In genomic region chr9:16869140-16869903, GRCh38 we compare ENCODE assay signal across 10 cellular contexts. TPM values are rescaled to one million over a fixed set of nuclear protein-coding genes. Genes with fewer than 3 reads are reported as not detected.
DNase-seq lines count a peak whose midpoint lies in the region; ATAC-seq and TF ChIP-seq lines count a peak whose summit lies in the region.
"Had no signal": no experiment of that assay in that cellular context is flagged by ENCODE, and none has a peak within 500 bp of the region (broad histone marks: within the 10 kb centered on the region; RNA-seq: fewer than 3 reads in every experiment).

No MANE protein-coding gene starts in this region.

- peaks cover 52% of the 10 kb centered on the region for H3K79me2 ChIP-seq in GM23248 (ENCODE audit: insufficient read depth)

- peaks cover 63% of the 10 kb centered on the region for H3K4me1 ChIP-seq in GM23248 (ENCODE audit: insufficient read depth)
- peaks cover 0 to 22% of the 10 kb centered on the region in 2 donors for H3K4me1 ChIP-seq in right atrium auricular region
- H3K4me1 ChIP-seq in psoas muscle = peaks cover 12% of the 10 kb centered on the region

- H3K36me3 ChIP-seq in GM23248 (ENCODE audit: low read depth) = no peaks in the 10 kb centered on the region
- H3K36me3 ChIP-seq in right atrium auricular region = no peaks in the 10 kb centered on the region
- H3K36me3 ChIP-seq in psoas muscle (ENCODE audit: insufficient read depth in 1 of 2, low read depth in 1 of 2) = no peaks in the 10 kb centered on the region

- H3K27ac ChIP-seq in GM23248 = no peak overlapping the region; the same call in 1 of the 2 replicates
- peak overlapping the region; percentile 71 to 86 for H3K27ac ChIP-seq in right atrium auricular region
- peak overlapping the region; percentile 82 for H3K27ac ChIP-seq in psoas muscle

- peaks cover 64% of the 10 kb centered on the region for H3F3A ChIP-seq in GM23248 (ENCODE audit: insufficient read depth)

- intact Hi-C loops in psoas muscle (cut with DNase I) = loop anchor here in 1 of 2 donors (5.0 kb wide), 2 partner anchors 142 to 282 kb away; no protein-coding TSS in a partner anchor

- peak overlapping the region; percentile 88 for H2AFZ ChIP-seq in GM23248

- ATAC-seq in psoas muscle (peak in 2 of 4 donors; percentile 12 to 20), GM19035 (IDR thresholded peaks at IDR 0.05; ENCODE audit: unreplicated experiment) (no peak)

- WGBS in GM23248 (ENCODE audit: low coverage in 1 of 2, low lambda C conversion rate in 2 of 2, missing lambda C conversion rate in 2 of 2), 2 experiments = 93 to 94% methylated on average over 21 of the region's 21 CpGs
- 36 to 67% (median 43%) methylated on average over 21 of the region's 21 CpGs for WGBS in psoas muscle, 3 donors

- in situ Hi-C loops in GM23248 (cut with MboI) = no loop called here

- TF ChIP-seq CTCF in right atrium auricular region (IDR thresholded peaks at IDR 0.05) (no peak), psoas muscle (IDR thresholded peaks at IDR 0.05) (no peak)

- H3K9me3 ChIP-seq in GM23248 (ENCODE audit: low read depth) (no peaks in the 10 kb centered on the region), right atrium auricular region (no peaks in the 10 kb centered on the region), psoas muscle (no peaks in the 10 kb centered on the region)

- H3K9ac ChIP-seq in GM23248 = peak overlapping the region; percentile 80

- H3K27me3 ChIP-seq in GM23248 (replicated peaks; ENCODE audit: insufficient read depth) (no peaks in the 10 kb centered on the region), right atrium auricular region (no peaks in the 10 kb centered on the region), psoas muscle (ENCODE audit: insufficient read depth in 3 of 3, low read length in 2 of 3) (peaks cover 0 to 3% (median 0%) of the 10 kb centered on the region in 3 donors)

- peak overlapping the region; percentile 93 for H3K4me2 ChIP-seq in GM23248 (ENCODE audit: unreplicated experiment)

- no peaks in the 10 kb centered on the region for H3K9me2 ChIP-seq in GM23248 (ENCODE audit: insufficient read depth)

- peak overlapping the region; percentile 95 for H3K4me3 ChIP-seq in GM23248
- H3K4me3 ChIP-seq in right atrium auricular region = peak overlapping the region; percentile 64 to 65
- H3K4me3 ChIP-seq in psoas muscle = peak overlapping the region; percentile 87

- DNase-seq in GM23248 (no peak), right atrium auricular region (ENCODE audit: low spot score) (peak; percentile 67), psoas muscle (no peak), NCI-H510A treated with DMSO at 0.1 percent for 48 hours (lab: John Stamatoyannopoulos, UW) (no peak), HPDE6-E6E7 (ENCODE audit: extremely low spot score) (no peak)
- no peak for DNase-seq in activated CD4-positive, alpha-beta T cell treated with anti-CD3 and anti-CD28 coated beads, Interleukin-2, amount 50 U/mL, for 4 hours
- DNase-seq: activated T-cell treated with anti-CD3 and anti-CD28 coated beads, Interleukin-2, amount 50 U/mL, for 1 hour; NCI-H1694 had no signal

- H4K20me1 ChIP-seq in GM23248 (ENCODE audit: insufficient read depth) = no peaks in the 10 kb centered on the region

TF ChIP-seq in PFSK-1, 5 proteins besides CTCF, POLR2A, EP300 and RAD21:
- 0 out of 2 replicates have a peak, but pooled peaks have one; percentile 15 for TF ChIP-seq SIN3A (IDR thresholded peaks at IDR 0.05; ENCODE audit: borderline replicate concordance, insufficient read depth, low read length)
- no peak for TF ChIP-seq FOXP2 (optimal IDR thresholded peaks at IDR 0.05; ENCODE audit: borderline replicate concordance, extremely low read depth, extremely low read length, insufficient read depth)

RNA-seq across cellular contexts. Expression of gene BNC2, which starts 1.1 kb away (rescaled TPM):
- total RNA-seq in GM23248 (2014; rRNA removed; shearing (Covaris generic)) = 18.5 and 18.6 TPM in 2 replicates
- polyA plus RNA-seq in GM23248 (2016; fragmentation: Nextera tagmentation; extraction: Ambion mirVana) (13.8 and 15.1 TPM in 2 replicates), psoas muscle (1 to 10 TPM; 1.3 to 3.4 (median 1.3) TPM)
- polyA plus RNA-seq in PFSK-1 (2012; ENCODE audit: insufficient read length, low read depth) = 9.2 TPM
- total RNA-seq in right atrium auricular region (10 to 100 TPM; 68.3 to 77.6 TPM), psoas muscle (100 to 1,000 TPM in 2 of 4 donors, 10 to 100 TPM in 2; 44.1 to 168 (median 92.9) TPM)
